29 cellular contexts compared by ENCODE assay signal in the genomic region with DNA sequence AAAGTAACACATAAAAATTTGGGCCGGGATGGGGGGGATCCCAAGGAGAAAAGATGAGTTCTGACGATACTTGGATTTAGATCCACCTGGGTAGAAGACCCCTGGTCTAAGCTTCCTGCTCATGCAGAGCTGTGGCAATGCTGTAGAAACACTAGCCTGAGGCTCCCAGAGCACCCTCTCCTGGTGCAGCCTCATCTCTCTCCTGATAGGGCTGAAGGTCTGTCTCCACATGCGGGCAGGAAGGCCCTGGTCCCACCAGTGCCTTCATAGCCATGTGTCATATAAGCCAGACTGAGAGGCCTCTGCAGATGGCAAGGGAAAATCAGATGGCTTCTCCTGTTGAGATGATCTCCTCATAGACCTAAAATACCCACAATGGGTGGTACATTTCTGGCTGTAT.
"Had no signal": no experiment of that assay in that cellular context is flagged by ENCODE, and none has a peak within 500 bp of the region (broad histone marks: within the 10 kb centered on the region; RNA-seq: fewer than 3 reads in every experiment).

No MANE protein-coding gene starts in this region.

- H3K36me3 ChIP-seq: ovary, right lobe of liver, sigmoid colon, suprapubic skin, tibial artery, transverse colon, upper lobe of right lung, uterus had no signal

- H3K9me3 ChIP-seq: ovary, psoas muscle, right lobe of liver, sigmoid colon, suprapubic skin, testis, tibial artery, transverse colon, upper lobe of right lung, uterus had no signal

- H3K36me3 Mint-ChIP-seq: naive B cell; naive thymus-derived CD8-positive, alpha-beta T cell; natural killer cell treated with Interleukin-12 subunit alpha and Interleukin-12 subunit beta and Interleukin-15 and Interleukin-18, amount 100 ng/mL, for 72 hours; stimulated activated effector memory CD8-positive, alpha-beta T cell treated with anti-CD3 and anti-CD28 coated beads, Interleukin-12 subunit alpha, Interleukin-12 subunit beta, amount 100 ng/mL, for 72 hours had no signal

- ATAC-seq: naive thymus-derived CD8-positive, alpha-beta T cell; psoas muscle; right cardiac atrium; stimulated activated effector memory CD8-positive, alpha-beta T cell treated with anti-CD3 and anti-CD28 coated beads, Interleukin-12 subunit alpha, Interleukin-12 subunit beta, amount 100 ng/mL, for 72 hours; stimulated activated naive CD8-positive, alpha-beta T cell treated with anti-CD3 and anti-CD28 coated beads, Interleukin-15, amount 100 ng/mL, for 72 hours; stimulated activated naive CD8-positive, alpha-beta T cell treated with anti-CD3 and anti-CD28 coated beads, Interleukin-15, Interleukin-2, amounts not matched to agents 100 U/mL and 50 U/mL, for 24 hours; upper lobe of right lung had no signal

- H3K79me2 ChIP-seq: parathyroid adenoma had no signal

- H3K27ac ChIP-seq: ovary, parathyroid adenoma, psoas muscle, right lobe of liver, sigmoid colon, suprapubic skin, testis, tibial artery, transverse colon, upper lobe of right lung, uterus had no signal

- H3K9me3 Mint-ChIP-seq: natural killer cell treated with Interleukin-12 subunit alpha and Interleukin-12 subunit beta and Interleukin-15 and Interleukin-18, amount 100 ng/mL, for 72 hours; nephron progenitor cell; stimulated activated naive CD8-positive, alpha-beta T cell treated with anti-CD3 and anti-CD28 coated beads, Interleukin-15, amount 100 ng/mL, for 72 hours had no signal

- H3K27me3 ChIP-seq: ovary, sigmoid colon, testis, tibial artery, transverse colon, upper lobe of right lung, uterus had no signal

- H3K4me1 Mint-ChIP-seq: naive B cell; naive thymus-derived CD8-positive, alpha-beta T cell; stimulated activated effector memory CD8-positive, alpha-beta T cell treated with anti-CD3 and anti-CD28 coated beads, Interleukin-12 subunit alpha, Interleukin-12 subunit beta, amount 100 ng/mL, for 72 hours; stimulated activated naive CD8-positive, alpha-beta T cell treated with anti-CD3 and anti-CD28 coated beads, Interleukin-15, amount 100 ng/mL, for 72 hours had no signal

- H2AFZ ChIP-seq: parathyroid adenoma had no signal

- H3K27ac Mint-ChIP-seq: naive B cell; naive thymus-derived CD8-positive, alpha-beta T cell; natural killer cell treated with Interleukin-12 subunit alpha and Interleukin-12 subunit beta and Interleukin-15 and Interleukin-18, amount 100 ng/mL, for 72 hours; nephron progenitor cell; progenitor cell of endocrine pancreas; stimulated activated effector memory CD8-positive, alpha-beta T cell treated with anti-CD3 and anti-CD28 coated beads, Interleukin-12 subunit alpha, Interleukin-12 subunit beta, amount 100 ng/mL, for 72 hours; stimulated activated naive CD8-positive, alpha-beta T cell treated with anti-CD3 and anti-CD28 coated beads, Interleukin-15, amount 100 ng/mL, for 72 hours had no signal

- H3K4me1 ChIP-seq: parathyroid adenoma, psoas muscle, right lobe of liver, sigmoid colon, suprapubic skin, testis, tibial artery, transverse colon, upper lobe of right lung, uterus had no signal

- H3K4me3 ChIP-seq: ovary, psoas muscle, right lobe of liver, sigmoid colon, suprapubic skin, testis, tibial artery, transverse colon, upper lobe of right lung, uterus had no signal

- H3K4me3 Mint-ChIP-seq: naive B cell; naive thymus-derived CD8-positive, alpha-beta T cell; natural killer cell treated with Interleukin-12 subunit alpha and Interleukin-12 subunit beta and Interleukin-15 and Interleukin-18, amount 100 ng/mL, for 72 hours; nephron progenitor cell; neural crest cell; stimulated activated effector memory CD8-positive, alpha-beta T cell treated with anti-CD3 and anti-CD28 coated beads, Interleukin-12 subunit alpha, Interleukin-12 subunit beta, amount 100 ng/mL, for 72 hours; stimulated activated naive CD8-positive, alpha-beta T cell treated with anti-CD3 and anti-CD28 coated beads, Interleukin-15, amount 100 ng/mL, for 72 hours had no signal

- DNase-seq: naive B cell; naive thymus-derived CD8-positive, alpha-beta T cell; nephron progenitor cell; occipital lobe; ovary; posterior cingulate gyrus; psoas muscle; right cardiac atrium; right lobe of liver; sigmoid colon; small intestine; stimulated activated CD4-positive, alpha-beta T cell treated with anti-CD3 and anti-CD28 coated beads, Interleukin-15, amount 100 ng/mL, for 24 hours; stimulated activated CD4-positive, alpha-beta T cell treated with anti-CD3 and anti-CD28 coated beads, Interleukin-2, amount 100 ng/mL, for 24 hours; stimulated activated CD4-positive, alpha-beta T cell treated with anti-CD3 and anti-CD28 coated beads, Interleukin-2, amount 100 ng/mL, for 48 hours; stimulated activated CD4-positive, alpha-beta T cell treated with anti-CD3 and anti-CD28 coated beads, Interleukin-4, amount 100 ng/mL, for 24 hours; stimulated activated naive CD4-positive, alpha-beta T cell; stimulated activated naive CD8-positive, alpha-beta T cell treated with anti-CD3 and anti-CD28 coated beads, Interleukin-15, amount 100 ng/mL, for 72 hours; stimulated activated naive CD8-positive, alpha-beta T cell treated with anti-CD3 and anti-CD28 coated beads, Interleukin-15, Interleukin-2, amounts not matched to agents 100 U/mL and 50 U/mL, for 24 hours; testis; tibial artery; transverse colon; upper lobe of right lung; uterus had no signal

- H3K9ac ChIP-seq: parathyroid adenoma had no signal
